ENCODE assay signal across 23 cellular contexts in genomic region chr2:147933931-147934330, GRCh38.
DNase-seq lines count a peak whose midpoint lies in the region; ATAC-seq, FAIRE-seq and TF ChIP-seq lines count a peak whose summit lies in the region.
"Had no signal": no experiment of that assay in that cellular context is flagged by ENCODE, and none has a peak within 500 bp of the region (broad histone marks: within the 10 kb centered on the region; RNA-seq: fewer than 3 reads in every experiment).

No MANE protein-coding gene starts in this region.

- no peak overlapping the region for H2BK20ac ChIP-seq in H9 (ENCODE audit: low read depth, low read length, poor library complexity, severe bottlenecking)

- no peak overlapping the region for H3K27ac ChIP-seq in H9 (ENCODE audit: insufficient read length, low read depth, low read length)
- no peak overlapping the region for H3K27ac ChIP-seq in mesendoderm (ENCODE audit: low read depth, low read length)
- no peak overlapping the region for H3K27ac ChIP-seq in WERI-Rb-1
- H3K27ac ChIP-seq in transverse colon, result no peak overlapping the region
- H3K27ac ChIP-seq: A549; BLaER1 treated with 17β-estradiol and CSF1 and Interleukin-3, amounts not matched to agents 10 nM and 100 nM; GM23248 had no signal

- H3K4me1 Mint-ChIP-seq in H9 (peaks cover 7 to 8% of the 10 kb centered on the region in 2 experiments; a peak in 3 of 4 replicates), endothelial cell (ENCODE audit: unreplicated experiment) (no peaks in the 10 kb centered on the region)
- H3K4me1 Mint-ChIP-seq: CD14-positive monocyte; CD8-positive, alpha-beta memory T cell had no signal

- H4K8ac ChIP-seq in H9 (replicated peaks; ENCODE audit: insufficient read length, low read depth, low read length) (no peak overlapping the region), mesendoderm (ENCODE audit: low read depth, low read length) (no peak overlapping the region)

- TF ChIP-seq CTCF in D721Med (IDR thresholded peaks at IDR 0.05; ENCODE audit: insufficient read depth, missing control alignments), result no peak
- TF ChIP-seq CTCF in H9 (conservative IDR thresholded peaks at IDR 0.05), result peak; percentile 28; the same call in 1 of the 3 replicates
- TF ChIP-seq CTCF in endothelial cell (IDR thresholded peaks at IDR 0.05; ENCODE audit: unreplicated experiment), result no peak
- TF ChIP-seq CTCF in WERI-Rb-1 (IDR thresholded peaks at IDR 0.05; ENCODE audit: low read depth, low read length), result no peak
- TF ChIP-seq CTCF in transverse colon (IDR thresholded peaks at IDR 0.05), result no peak

- H3K23ac ChIP-seq in H9 (ENCODE audit: insufficient read length, low read depth, low read length) (no peak overlapping the region), mesendoderm (ENCODE audit: low read length) (no peak overlapping the region)

- no peak overlapping the region; a peak in 1 of 7 replicates for H3K27ac Mint-ChIP-seq in H9
- peak overlapping the region; percentile 59 for H3K27ac Mint-ChIP-seq in endothelial cell (ENCODE audit: unreplicated experiment)
- H3K27ac Mint-ChIP-seq: CD14-positive monocyte; CD4-positive, alpha-beta T cell; CD8-positive, alpha-beta memory T cell; HFFc6 had no signal

- no peaks in the 10 kb centered on the region for H3K9me3 Mint-ChIP-seq in H9
- no peaks in the 10 kb centered on the region for H3K9me3 Mint-ChIP-seq in endothelial cell (ENCODE audit: unreplicated experiment)
- H3K9me3 Mint-ChIP-seq: CD14-positive monocyte; CD4-positive, alpha-beta T cell; CD8-positive, alpha-beta memory T cell; HFFc6 had no signal

- H2AFZ ChIP-seq in H9 (ENCODE audit: low read length), result no peak overlapping the region
- H2AFZ ChIP-seq: GM23248 had no signal

- H3K79me2 ChIP-seq in H9 (ENCODE audit: insufficient read depth, low read length), result no peaks in the 10 kb centered on the region
- no peaks in the 10 kb centered on the region for H3K79me2 ChIP-seq in mesendoderm (ENCODE audit: control insufficient read depth, insufficient read depth, low read length)

- H4K91ac ChIP-seq in H9 (ENCODE audit: insufficient read length, low read depth, low read length), result no peak overlapping the region

- H3K27me3 ChIP-seq in H9 (ENCODE audit: insufficient read depth, low read length), result no peaks in the 10 kb centered on the region
- H3K27me3 ChIP-seq in mesendoderm (ENCODE audit: insufficient read depth, low read length, poor library complexity), result no peaks in the 10 kb centered on the region
- no peaks in the 10 kb centered on the region for H3K27me3 ChIP-seq in WERI-Rb-1 (ENCODE audit: insufficient read depth, low read depth, severe bottlenecking)
- no peaks in the 10 kb centered on the region for H3K27me3 ChIP-seq in transverse colon
- H3K27me3 ChIP-seq: BE2C; BLaER1 treated with 17β-estradiol and CSF1 and Interleukin-3, amounts not matched to agents 10 nM and 100 nM had no signal

- H3K36me3 ChIP-seq in mesendoderm (ENCODE audit: control insufficient read depth, insufficient read depth, low read length) (no peaks in the 10 kb centered on the region), WERI-Rb-1 (peaks cover 27% of the 10 kb centered on the region), transverse colon (peaks cover 0 to 20% (median 7%) of the 10 kb centered on the region in 4 donors)

- no peaks in the 10 kb centered on the region for H3K9me3 ChIP-seq in H9 (ENCODE audit: control insufficient read depth, low read depth, low read length)
- no peaks in the 10 kb centered on the region for H3K9me3 ChIP-seq in WERI-Rb-1 (ENCODE audit: severe bottlenecking)
- H3K9me3 ChIP-seq in transverse colon, result no peaks in the 10 kb centered on the region
- H3K9me3 ChIP-seq: A549; BE2C; BLaER1 treated with 17β-estradiol and CSF1 and Interleukin-3, amounts not matched to agents 10 nM and 100 nM; HAP-1 had no signal

- H2BK12ac ChIP-seq in H9 (ENCODE audit: insufficient read length, low read depth, low read length), result no peak overlapping the region

- no peak overlapping the region for H2BK15ac ChIP-seq in H9 (ENCODE audit: low read depth, low read length)
- no peak overlapping the region for H2BK15ac ChIP-seq in mesendoderm (replicated peaks; ENCODE audit: low read depth)

- no peak overlapping the region for H3K18ac ChIP-seq in H9 (ENCODE audit: insufficient read length, low read depth, low read length)
- no peak overlapping the region for H3K18ac ChIP-seq in mesendoderm (ENCODE audit: low read length)

- peaks cover 15 to 46% (median 26%) of the 10 kb centered on the region in 3 experiments; a peak in 6 of 7 replicates for H3K36me3 Mint-ChIP-seq in H9 (ENCODE audit: insufficient read depth in 1 of 3, low read depth in 3 of 3)
- no peaks in the 10 kb centered on the region for H3K36me3 Mint-ChIP-seq in endothelial cell (ENCODE audit: low read depth, unreplicated experiment)

- H2BK120ac ChIP-seq in H9 (ENCODE audit: low read depth, low read length, poor library complexity, severe bottlenecking), result no peak overlapping the region
- no peak overlapping the region for H2BK120ac ChIP-seq in mesendoderm (ENCODE audit: low read depth, low read length)

- no peaks in the 10 kb centered on the region for H4K20me1 ChIP-seq in H9 (ENCODE audit: control insufficient read depth, insufficient read depth, insufficient read length)

- H2BK5ac ChIP-seq in H9 (ENCODE audit: insufficient read length, low read length), result no peak overlapping the region
- no peak overlapping the region for H2BK5ac ChIP-seq in mesendoderm (ENCODE audit: low read length)

- H3K79me1 ChIP-seq in H9 (ENCODE audit: insufficient read depth, low read depth, low read length, poor library complexity, severe bottlenecking) (no peaks in the 10 kb centered on the region), mesendoderm (ENCODE audit: low read length) (no peaks in the 10 kb centered on the region)

- H2AK5ac ChIP-seq in H9 (ENCODE audit: insufficient read length, low read length) (no peak overlapping the region), mesendoderm (ENCODE audit: low read length) (no peak overlapping the region)

- no peaks in the 10 kb centered on the region for H3K23me2 ChIP-seq in H9 (ENCODE audit: insufficient read length, low read depth, low read length, poor library complexity, severe bottlenecking)

- intact Hi-C loops in transverse colon (cut with DNase I; ENCODE audit: low total_unique reads), result no loop called here

- H3K4me2 ChIP-seq in H9 (ENCODE audit: insufficient read depth, insufficient read length, low read length), result no peak overlapping the region
- H3K4me2 ChIP-seq in mesendoderm (ENCODE audit: low read length), result no peak overlapping the region
- H3K4me2 ChIP-seq: A549; BLaER1 treated with 17β-estradiol and CSF1 and Interleukin-3, amounts not matched to agents 10 nM and 100 nM had no signal

- no peak for TF ChIP-seq POLR2A in transverse colon (IDR thresholded peaks at IDR 0.05)

- H3K14ac ChIP-seq in H9 (ENCODE audit: insufficient read depth, low read length), result no peak overlapping the region

- H3K4me3 ChIP-seq in mesendoderm (ENCODE audit: low read length), result no peak overlapping the region
- H3K4me3 ChIP-seq in WERI-Rb-1 (ENCODE audit: low read depth, low read length), result no peak overlapping the region
- H3K4me3 ChIP-seq in transverse colon, result no peak overlapping the region
- H3K4me3 ChIP-seq: A549; BLaER1 treated with 17β-estradiol and CSF1 and Interleukin-3, amounts not matched to agents 10 nM and 100 nM; GM12878; GM23248; HAP-1 had no signal

- in situ Hi-C loops in transverse colon (cut with MboI; ENCODE audit: low pct_ligation_motif_present in 1 of 4, low pct_unique_long_range_greater_than_20kb in 1 of 4, low sequenced_read_pairs in 3 of 4), result loop anchor here in 2 of 4 donors (25.0 kb wide), 2 partner anchors 578 to 1053 kb away; no protein-coding TSS in a partner anchor

- H3K56ac ChIP-seq in H9 (ENCODE audit: insufficient read length, low read depth, low read length), result no peak overlapping the region
- H3K56ac ChIP-seq in mesendoderm (ENCODE audit: low read length), result no peak overlapping the region

- H4K5ac ChIP-seq in H9 (ENCODE audit: insufficient read length, low read depth, low read length) (no peak overlapping the region), mesendoderm (ENCODE audit: low read length) (no peak overlapping the region)

- DNase-seq in D721Med (ENCODE audit: insufficient read length, low spot score), result no peak
- DNase-seq in H9, result no peak
- no peak for DNase-seq in endothelial cell (ENCODE audit: low spot score)
- peak; percentile 10 for DNase-seq in mesendoderm
- no peak for DNase-seq in WERI-Rb-1
- DNase-seq in transverse colon, result no peak
- DNase-seq: 8988T; ACHN; AML-193; BE2C; CD4-positive, alpha-beta T cell; CD8-positive, alpha-beta memory T cell; DND-41; GDM1; GM23248; HFFc6 had no signal

- no peak for ATAC-seq in HG03432 (IDR thresholded peaks at IDR 0.05; ENCODE audit: unreplicated experiment)
- ATAC-seq: A549, GM12878 had no signal

- TF ChIP-seq EP300 in transverse colon (IDR thresholded peaks at IDR 0.05; ENCODE audit: low read depth), result no peak

- no peaks in the 10 kb centered on the region for H3K4me1 ChIP-seq in H9 (ENCODE audit: insufficient read depth, low read length)
- no peaks in the 10 kb centered on the region for H3K4me1 ChIP-seq in mesendoderm (ENCODE audit: control insufficient read depth, low read depth, low read length)
- H3K4me1 ChIP-seq in transverse colon, result peaks cover 0 to 6% (median 0%) of the 10 kb centered on the region in 4 donors
- H3K4me1 ChIP-seq: A549; BE2C; BLaER1 treated with 17β-estradiol and CSF1 and Interleukin-3, amounts not matched to agents 10 nM and 100 nM; HAP-1 had no signal

- H3K4ac ChIP-seq in H9 (ENCODE audit: low read depth, low read length) (no peak overlapping the region), mesendoderm (ENCODE audit: low read depth, low read length) (no peak overlapping the region)

- H3T11ph ChIP-seq in H9 (ENCODE audit: low read length), result no peak overlapping the region

- no peak overlapping the region for H3K4me3 Mint-ChIP-seq in H9
- no peak overlapping the region for H3K4me3 Mint-ChIP-seq in endothelial cell (ENCODE audit: unreplicated experiment)
- H3K4me3 Mint-ChIP-seq: CD14-positive monocyte; CD4-positive, alpha-beta T cell; CD8-positive, alpha-beta memory T cell; HFFc6 had no signal

- no peaks in the 10 kb centered on the region for H3K27me3 Mint-ChIP-seq in H9 (ENCODE audit: low read depth)
- H3K27me3 Mint-ChIP-seq in endothelial cell (ENCODE audit: unreplicated experiment), result no peaks in the 10 kb centered on the region
- H3K27me3 Mint-ChIP-seq: CD4-positive, alpha-beta T cell; CD8-positive, alpha-beta memory T cell had no signal

- H3K9ac ChIP-seq in H9 (ENCODE audit: extremely low read depth, insufficient read length, low read length), result no peak overlapping the region
- no peak overlapping the region for H3K9ac ChIP-seq in mesendoderm (ENCODE audit: low read length)
- H3K9ac ChIP-seq: BLaER1 treated with 17β-estradiol and CSF1 and Interleukin-3, amounts not matched to agents 10 nM and 100 nM; GM23248 had no signal

- peak; percentile 16 for FAIRE-seq in D721Med (lab: Jason Lieb, UNC)
- FAIRE-seq: A549, GM12878, GM19239 had no signal
